Comparison of ENCODE assay signal across 16 cellular contexts in genomic region chr9:76567086-76567485, GRCh38.
"Had no signal": no experiment of that assay in that cellular context is flagged by ENCODE, and none has a peak within 500 bp of the region (broad histone marks: within the 10 kb centered on the region; RNA-seq: fewer than 3 reads in every experiment).

No MANE protein-coding gene starts in this region.

- H3K9me3 ChIP-seq: gastrocnemius medialis, pancreas had no signal

- H3K27ac ChIP-seq: esophagus squamous epithelium, gastrocnemius medialis, heart right ventricle, pancreas, spleen had no signal

- H3K4me1 ChIP-seq: gastrocnemius medialis had no signal

- H3K27me3 ChIP-seq: gastrocnemius medialis, pancreas, spleen had no signal

- FAIRE-seq: colon, pancreas had no signal

- H3K36me3 ChIP-seq: esophagus squamous epithelium, gastrocnemius medialis, heart right ventricle, pancreas, spleen had no signal

- DNase-seq: esophagus squamous epithelium; gastrocnemius medialis; heart right ventricle; hypothalamus; kidney glomerular epithelial cell; mesendoderm; naive B cell; occipital lobe; pancreas; right cardiac atrium; spleen; stimulated activated CD4-positive, alpha-beta T cell treated with anti-CD3 and anti-CD28 coated beads, Interleukin-15, amount 100 ng/mL, for 24 hours; stimulated activated CD4-positive, alpha-beta T cell treated with anti-CD3 and anti-CD28 coated beads, Interleukin-1b, Interleukin-23, amount 100 ng/mL, for 48 hours; stimulated activated CD4-positive, alpha-beta T cell treated with anti-CD3 and anti-CD28 coated beads, Interleukin-4, amount 100 ng/mL, for 24 hours; stimulated activated naive CD4-positive, alpha-beta T cell treated with Interleukin-2 at 50 U/mL for 16 hours had no signal

- H3K4me3 ChIP-seq: esophagus squamous epithelium, gastrocnemius medialis, heart right ventricle, pancreas, spleen had no signal
